Comparison of ENCODE assay signal across 1 cellular context in the genomic region with DNA sequence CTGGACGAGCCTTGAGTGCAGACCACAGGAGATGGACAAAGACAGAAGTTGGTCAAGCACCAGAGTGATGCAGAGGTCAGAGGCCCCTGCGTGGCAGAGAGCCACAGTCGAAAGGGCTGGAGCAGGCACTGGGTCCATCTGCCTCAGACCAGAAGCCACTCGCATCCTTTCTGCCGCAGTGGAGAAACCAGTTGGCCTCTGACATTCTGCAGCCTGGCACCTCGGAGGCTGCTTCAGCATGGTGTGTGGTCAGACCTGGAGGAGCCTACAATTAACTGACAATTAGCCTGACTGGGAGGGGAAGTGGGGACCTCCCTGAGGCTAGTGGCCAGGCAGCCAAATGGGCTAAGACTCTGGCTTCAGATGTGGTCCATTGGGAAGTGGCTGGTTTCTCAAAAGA.
TF ChIP-seq lines count a peak whose summit lies in the region.

No MANE protein-coding gene starts in this region.

TF ChIP-seq in GM23338, 12 proteins besides CTCF, POLR2A, EP300 and RAD21 (continued from another document):
- TF ChIP-seq, protein P1, sequence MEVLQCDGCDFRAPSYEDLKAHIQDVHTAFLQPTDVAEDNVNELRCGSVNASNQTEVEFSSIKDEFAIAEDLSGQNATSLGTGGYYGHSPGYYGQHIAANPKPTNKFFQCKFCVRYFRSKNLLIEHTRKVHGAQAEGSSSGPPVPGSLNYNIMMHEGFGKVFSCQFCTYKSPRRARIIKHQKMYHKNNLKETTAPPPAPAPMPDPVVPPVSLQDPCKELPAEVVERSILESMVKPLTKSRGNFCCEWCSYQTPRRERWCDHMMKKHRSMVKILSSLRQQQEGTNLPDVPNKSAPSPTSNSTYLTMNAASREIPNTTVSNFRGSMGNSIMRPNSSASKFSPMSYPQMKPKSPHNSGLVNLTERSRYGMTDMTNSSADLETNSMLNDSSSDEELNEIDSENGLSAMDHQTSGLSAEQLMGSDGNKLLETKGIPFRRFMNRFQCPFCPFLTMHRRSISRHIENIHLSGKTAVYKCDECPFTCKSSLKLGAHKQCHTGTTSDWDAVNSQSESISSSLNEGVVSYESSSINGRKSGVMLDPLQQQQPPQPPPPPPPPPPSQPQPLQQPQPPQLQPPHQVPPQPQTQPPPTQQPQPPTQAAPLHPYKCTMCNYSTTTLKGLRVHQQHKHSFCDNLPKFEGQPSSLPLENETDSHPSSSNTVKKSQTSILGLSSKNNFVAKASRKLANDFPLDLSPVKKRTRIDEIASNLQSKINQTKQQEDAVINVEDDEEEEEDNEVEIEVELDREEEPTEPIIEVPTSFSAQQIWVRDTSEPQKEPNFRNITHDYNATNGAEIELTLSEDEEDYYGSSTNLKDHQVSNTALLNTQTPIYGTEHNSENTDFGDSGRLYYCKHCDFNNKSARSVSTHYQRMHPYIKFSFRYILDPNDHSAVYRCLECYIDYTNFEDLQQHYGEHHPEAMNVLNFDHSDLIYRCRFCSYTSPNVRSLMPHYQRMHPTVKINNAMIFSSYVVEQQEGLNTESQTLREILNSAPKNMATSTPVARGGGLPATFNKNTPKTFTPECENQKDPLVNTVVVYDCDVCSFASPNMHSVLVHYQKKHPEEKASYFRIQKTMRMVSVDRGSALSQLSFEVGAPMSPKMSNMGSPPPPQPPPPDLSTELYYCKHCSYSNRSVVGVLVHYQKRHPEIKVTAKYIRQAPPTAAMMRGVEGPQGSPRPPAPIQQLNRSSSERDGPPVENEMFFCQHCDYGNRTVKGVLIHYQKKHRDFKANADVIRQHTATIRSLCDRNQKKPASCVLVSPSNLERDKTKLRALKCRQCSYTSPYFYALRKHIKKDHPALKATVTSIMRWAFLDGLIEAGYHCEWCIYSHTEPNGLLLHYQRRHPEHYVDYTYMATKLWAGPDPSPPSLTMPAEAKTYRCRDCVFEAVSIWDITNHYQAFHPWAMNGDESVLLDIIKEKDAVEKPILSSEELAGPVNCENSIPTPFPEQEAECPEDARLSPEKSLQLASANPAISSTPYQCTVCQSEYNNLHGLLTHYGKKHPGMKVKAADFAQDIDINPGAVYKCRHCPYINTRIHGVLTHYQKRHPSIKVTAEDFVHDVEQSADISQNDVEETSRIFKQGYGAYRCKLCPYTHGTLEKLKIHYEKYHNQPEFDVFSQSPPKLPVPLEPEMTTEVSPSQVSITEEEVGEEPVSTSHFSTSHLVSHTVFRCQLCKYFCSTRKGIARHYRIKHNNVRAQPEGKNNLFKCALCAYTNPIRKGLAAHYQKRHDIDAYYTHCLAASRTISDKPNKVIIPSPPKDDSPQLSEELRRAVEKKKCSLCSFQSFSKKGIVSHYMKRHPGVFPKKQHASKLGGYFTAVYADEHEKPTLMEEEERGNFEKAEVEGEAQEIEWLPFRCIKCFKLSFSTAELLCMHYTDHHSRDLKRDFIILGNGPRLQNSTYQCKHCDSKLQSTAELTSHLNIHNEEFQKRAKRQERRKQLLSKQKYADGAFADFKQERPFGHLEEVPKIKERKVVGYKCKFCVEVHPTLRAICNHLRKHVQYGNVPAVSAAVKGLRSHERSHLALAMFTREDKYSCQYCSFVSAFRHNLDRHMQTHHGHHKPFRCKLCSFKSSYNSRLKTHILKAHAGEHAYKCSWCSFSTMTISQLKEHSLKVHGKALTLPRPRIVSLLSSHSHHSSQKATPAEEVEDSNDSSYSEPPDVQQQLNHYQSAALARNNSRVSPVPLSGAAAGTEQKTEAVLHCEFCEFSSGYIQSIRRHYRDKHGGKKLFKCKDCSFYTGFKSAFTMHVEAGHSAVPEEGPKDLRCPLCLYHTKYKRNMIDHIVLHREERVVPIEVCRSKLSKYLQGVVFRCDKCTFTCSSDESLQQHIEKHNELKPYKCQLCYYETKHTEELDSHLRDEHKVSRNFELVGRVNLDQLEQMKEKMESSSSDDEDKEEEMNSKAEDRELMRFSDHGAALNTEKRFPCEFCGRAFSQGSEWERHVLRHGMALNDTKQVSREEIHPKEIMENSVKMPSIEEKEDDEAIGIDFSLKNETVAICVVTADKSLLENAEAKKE (CRISPR knock-in tag; IDR thresholded peaks at IDR 0.05), result no peak
- TF ChIP-seq POLR2AphosphoS5 (IDR thresholded peaks at IDR 0.05; ENCODE audit: low read depth) (no peak), CREB1 (CRISPR knock-in tag; IDR thresholded peaks at IDR 0.05; ENCODE audit: low read depth) (no peak), STAT1 (IDR thresholded peaks at IDR 0.05; ENCODE audit: unreplicated experiment) (no peak), JUNB (IDR thresholded peaks at IDR 0.05; ENCODE audit: unreplicated experiment) (no peak), ZNF114 (CRISPR knock-in tag; IDR thresholded peaks at IDR 0.05) (no peak), NANOG (IDR thresholded peaks at IDR 0.05; ENCODE audit: borderline replicate concordance) (no peak), EZH2phosphoT487 (IDR thresholded peaks at IDR 0.05; ENCODE audit: unreplicated experiment) (no peak), EZH2 (IDR thresholded peaks at IDR 0.05; ENCODE audit: low read depth, unreplicated experiment) (no peak), ZNF331 (CRISPR knock-in tag; IDR thresholded peaks at IDR 0.05; ENCODE audit: low read depth) (no peak)
- TF ChIP-seq, protein P2, sequence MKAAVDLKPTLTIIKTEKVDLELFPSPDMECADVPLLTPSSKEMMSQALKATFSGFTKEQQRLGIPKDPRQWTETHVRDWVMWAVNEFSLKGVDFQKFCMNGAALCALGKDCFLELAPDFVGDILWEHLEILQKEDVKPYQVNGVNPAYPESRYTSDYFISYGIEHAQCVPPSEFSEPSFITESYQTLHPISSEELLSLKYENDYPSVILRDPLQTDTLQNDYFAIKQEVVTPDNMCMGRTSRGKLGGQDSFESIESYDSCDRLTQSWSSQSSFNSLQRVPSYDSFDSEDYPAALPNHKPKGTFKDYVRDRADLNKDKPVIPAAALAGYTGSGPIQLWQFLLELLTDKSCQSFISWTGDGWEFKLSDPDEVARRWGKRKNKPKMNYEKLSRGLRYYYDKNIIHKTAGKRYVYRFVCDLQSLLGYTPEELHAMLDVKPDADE (IDR thresholded peaks at IDR 0.05), result no peak
